ENCODE assay signal across 16 cellular contexts in the genomic region with DNA sequence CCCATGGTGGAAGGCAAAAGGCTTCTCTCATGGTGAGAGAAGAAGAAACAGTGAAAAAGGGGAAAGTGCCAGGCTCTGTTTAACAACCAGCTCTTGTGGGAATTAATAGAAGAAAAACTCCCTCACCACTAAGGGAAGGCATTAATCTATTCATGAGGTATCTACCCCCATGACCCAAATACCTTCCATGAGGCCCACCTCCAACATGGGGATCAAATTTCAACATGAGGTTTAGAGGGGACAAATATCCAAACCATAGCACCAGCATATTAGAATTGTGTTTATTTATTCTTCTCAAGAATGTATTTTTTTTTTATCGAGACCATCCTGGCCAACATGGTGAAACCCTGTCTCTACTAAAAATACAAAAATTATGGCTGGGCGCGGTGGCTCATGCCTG. TPM values are rescaled to one million over a fixed set of nuclear protein-coding genes. Genes with fewer than 3 reads are reported as not detected.
DNase-seq lines count a peak whose midpoint lies in the region; ATAC-seq and TF ChIP-seq lines count a peak whose summit lies in the region.
"Had no signal": no experiment of that assay in that cellular context is flagged by ENCODE, and none has a peak within 500 bp of the region (broad histone marks: within the 10 kb centered on the region; RNA-seq: fewer than 3 reads in every experiment).

No MANE protein-coding gene starts in this region.

- no peaks in the 10 kb centered on the region for H3K27me3 Mint-ChIP-seq in CD4-positive, alpha-beta T cell
- H3K27me3 Mint-ChIP-seq in GM23338 (ENCODE audit: insufficient read depth, low read depth, poor library complexity), result peaks cover 12% of the 10 kb centered on the region
- H3K27me3 Mint-ChIP-seq in stimulated activated memory B cell treated with anti-CD40 and anti-IgM and Interleukin-4, amounts not matched to agents 10 μg/mL and 1 μg/mL and 100 μg/mL, for 72 hours, result no peaks in the 10 kb centered on the region

- H3K27me3 ChIP-seq in CD4-positive, alpha-beta T cell (ENCODE audit: control insufficient read depth, insufficient read depth, low read length), result no peaks in the 10 kb centered on the region
- H3K27me3 ChIP-seq in GM23338 (ENCODE audit: insufficient read depth), result no peaks in the 10 kb centered on the region
- H3K27me3 ChIP-seq in gastrocnemius medialis, result no peaks in the 10 kb centered on the region
- H3K27me3 ChIP-seq: BE2C had no signal

- ATAC-seq in CD4-positive, alpha-beta T cell (ENCODE audit: poor library complexity), result no peak
- no peak for ATAC-seq in GM23338
- ATAC-seq in gastrocnemius medialis, result peak in 1 of 2 donors; percentile 4
- ATAC-seq in stimulated activated memory B cell treated with anti-CD40 and anti-IgM and Interleukin-4, amounts not matched to agents 10 μg/mL and 1 μg/mL and 100 μg/mL, for 72 hours, result no peak
- no peak for ATAC-seq in HG03196 (IDR thresholded peaks at IDR 0.05; ENCODE audit: unreplicated experiment)
- ATAC-seq: A549; CD8-positive, alpha-beta T cell had no signal

- H3K9me3 ChIP-seq in CD4-positive, alpha-beta T cell (ENCODE audit: control insufficient read depth, low read length), result no peaks in the 10 kb centered on the region
- H3K9me3 ChIP-seq in gastrocnemius medialis, result no peaks in the 10 kb centered on the region
- H3K9me3 ChIP-seq: A549, BE2C had no signal

- H3K27ac Mint-ChIP-seq in CD4-positive, alpha-beta T cell, result no peak overlapping the region
- no peak overlapping the region for H3K27ac Mint-ChIP-seq in GM23338
- no peak overlapping the region for H3K27ac Mint-ChIP-seq in stimulated activated memory B cell treated with anti-CD40 and anti-IgM and Interleukin-4, amounts not matched to agents 10 μg/mL and 1 μg/mL and 100 μg/mL, for 72 hours
- H3K27ac Mint-ChIP-seq: CD8-positive, alpha-beta T cell; H9 had no signal

- H3K4me1 ChIP-seq in GM23338 (ENCODE audit: insufficient read depth), result peaks cover 6% of the 10 kb centered on the region; the same call in 1 of the 2 replicates
- peaks cover 18 to 22% of the 10 kb centered on the region in 2 donors for H3K4me1 ChIP-seq in gastrocnemius medialis
- H3K4me1 ChIP-seq: BE2C had no signal

- H3K27ac ChIP-seq in CD4-positive, alpha-beta T cell (ENCODE audit: low read depth, low read length), result no peak overlapping the region
- no peak overlapping the region for H3K27ac ChIP-seq in GM23338 (ENCODE audit: low read depth)
- peak overlapping the region; percentile 4 to 72 (median 56) for H3K27ac ChIP-seq in gastrocnemius medialis
- H3K27ac ChIP-seq: A549, C4-2B, GM23248 had no signal

- H3K4me3 ChIP-seq in GM23338 (no peak overlapping the region), gastrocnemius medialis (no peak overlapping the region)
- H3K4me3 ChIP-seq: A549, GM23248 had no signal

- H3K4me3 Mint-ChIP-seq in CD4-positive, alpha-beta T cell, result peak overlapping the region; percentile 11
- no peak overlapping the region for H3K4me3 Mint-ChIP-seq in GM23338
- no peak overlapping the region for H3K4me3 Mint-ChIP-seq in stimulated activated memory B cell treated with anti-CD40 and anti-IgM and Interleukin-4, amounts not matched to agents 10 μg/mL and 1 μg/mL and 100 μg/mL, for 72 hours
- H3K4me3 Mint-ChIP-seq: CD8-positive, alpha-beta T cell; H9 had no signal

- peak overlapping the region; percentile 28; the same call in 1 of the 2 replicates for H3K4me2 ChIP-seq in GM23338
- H3K4me2 ChIP-seq: A549 had no signal

- in situ Hi-C loops in gastrocnemius medialis (cut with MboI; ENCODE audit: low sequenced_read_pairs in 4 of 4), result no loop called here

- H3K36me3 Mint-ChIP-seq in CD4-positive, alpha-beta T cell (ENCODE audit: low read depth), result peaks cover 9% of the 10 kb centered on the region
- H3K36me3 Mint-ChIP-seq in GM23338 (ENCODE audit: low read depth), result peaks cover 7% of the 10 kb centered on the region; the same call in 1 of the 3 replicates
- H3K36me3 Mint-ChIP-seq in stimulated activated memory B cell treated with anti-CD40 and anti-IgM and Interleukin-4, amounts not matched to agents 10 μg/mL and 1 μg/mL and 100 μg/mL, for 72 hours, result peaks cover 8% of the 10 kb centered on the region

- H3K79me2 ChIP-seq in GM23338 (replicated peaks; ENCODE audit: insufficient read depth), result no peaks in the 10 kb centered on the region

- intact Hi-C loops in CD4-positive, alpha-beta T cell (cut with DNase I, micrococcal nuclease), result no loop called here
- intact Hi-C loops in gastrocnemius medialis (cut with DNase I; ENCODE audit: low total_unique reads), result loop anchor here (2.0 kb wide), 1 partner anchor 52 kb away; no protein-coding TSS in a partner anchor

- H4K20me1 ChIP-seq in GM23338 (replicated peaks; ENCODE audit: insufficient read depth), result no peaks in the 10 kb centered on the region

- H3K36me3 ChIP-seq in GM23338 (ENCODE audit: insufficient read depth) (no peaks in the 10 kb centered on the region), gastrocnemius medialis (no peaks in the 10 kb centered on the region)
- H3K36me3 ChIP-seq: BE2C had no signal

- POLR2A ChIA-PET in CD4-positive, alpha-beta T cell (lab: Charles Lee), result no interaction called here

- DNase-seq in CD4-positive, alpha-beta T cell, result no peak
- DNase-seq in GM23338 (ENCODE audit: low spot score), result no peak
- peak; percentile 90 for DNase-seq in fibroblast of gingiva (ENCODE audit: low read depth)
- DNase-seq in gastrocnemius medialis, result no peak
- DNase-seq: BE2C; CD8-positive, alpha-beta T cell; COR-L47; DMS153; DMS79 treated with DMSO at 0.1 percent for 48 hours; EL; GM23248; H9 had no signal

- no peaks in the 10 kb centered on the region for H3K9me2 ChIP-seq in GM23338 (ENCODE audit: insufficient read depth)

- TF ChIP-seq CTCF in CD4-positive, alpha-beta T cell (IDR thresholded peaks at IDR 0.05), result no peak
- no peak for TF ChIP-seq CTCF in GM23338 (conservative IDR thresholded peaks at IDR 0.05; ENCODE audit: low read depth in 2 of 2)
- TF ChIP-seq CTCF in gastrocnemius medialis (IDR thresholded peaks at IDR 0.05 in 4 of 5, conservative IDR thresholded peaks at IDR 0.05 in 1 of 5), result no peak

- no peaks in the 10 kb centered on the region for H3K9me3 Mint-ChIP-seq in CD4-positive, alpha-beta T cell
- peaks cover 13% of the 10 kb centered on the region for H3K9me3 Mint-ChIP-seq in GM23338
- no peaks in the 10 kb centered on the region for H3K9me3 Mint-ChIP-seq in stimulated activated memory B cell treated with anti-CD40 and anti-IgM and Interleukin-4, amounts not matched to agents 10 μg/mL and 1 μg/mL and 100 μg/mL, for 72 hours
- H3K9me3 Mint-ChIP-seq: CD8-positive, alpha-beta T cell; H9 had no signal

- H2AFZ ChIP-seq in GM23338, result no peak overlapping the region
- H2AFZ ChIP-seq: GM23248 had no signal

- peaks cover 4% of the 10 kb centered on the region; the same call in 1 of the 2 replicates for H3F3A ChIP-seq in GM23338 (replicated peaks; ENCODE audit: low read depth)

- CTCF ChIA-PET in CD4-positive, alpha-beta T cell (lab: Charles Lee), result no interaction called here

- TF ChIP-seq POLR2A in gastrocnemius medialis (IDR thresholded peaks at IDR 0.05), result no peak

- peaks cover 35% of the 10 kb centered on the region for H3K4me1 Mint-ChIP-seq in CD4-positive, alpha-beta T cell (ENCODE audit: low read depth)
- peaks cover 11% of the 10 kb centered on the region for H3K4me1 Mint-ChIP-seq in GM23338
- peaks cover 22% of the 10 kb centered on the region for H3K4me1 Mint-ChIP-seq in stimulated activated memory B cell treated with anti-CD40 and anti-IgM and Interleukin-4, amounts not matched to agents 10 μg/mL and 1 μg/mL and 100 μg/mL, for 72 hours

TF ChIP-seq in GM23338, 12 proteins besides CTCF, POLR2A, EP300 and RAD21 (continues in another document):
- TF ChIP-seq JUNB (IDR thresholded peaks at IDR 0.05; ENCODE audit: unreplicated experiment) (no peak), CREB1 (CRISPR knock-in tag; IDR thresholded peaks at IDR 0.05; ENCODE audit: low read depth) (no peak), EZH2phosphoT487 (IDR thresholded peaks at IDR 0.05; ENCODE audit: unreplicated experiment) (no peak), POLR2AphosphoS5 (IDR thresholded peaks at IDR 0.05; ENCODE audit: low read depth) (no peak), ZNF331 (CRISPR knock-in tag; IDR thresholded peaks at IDR 0.05; ENCODE audit: low read depth) (no peak)

RNA-seq across cellular contexts. Expression of gene CFLAR, which starts 4.9 kb away (rescaled TPM):
- 100 to 1,000 TPM; 178 to 181 TPM for total RNA-seq in CD4-positive, alpha-beta T cell
- total RNA-seq in GM23338 (2014; rRNA removed; shearing (Covaris generic)), result 15.1 and 16.2 TPM in 2 replicates
- 10.0 and 10.1 TPM in 2 replicates for polyA plus RNA-seq in GM23338 (2016; fragmentation: Nextera tagmentation; extraction: Ambion mirVana)
- total RNA-seq in gastrocnemius medialis, result 100 to 1,000 TPM; 298 to 491 (median 352) TPM

RNA-seq across cellular contexts. Expression of gene NDUFB3, which starts 39.3 kb away (rescaled TPM):
- total RNA-seq in CD4-positive, alpha-beta T cell, result 10 to 100 TPM; 10.1 to 13.6 TPM
- 34.3 and 35.6 TPM in 2 replicates for total RNA-seq in GM23338 (2014; rRNA removed; shearing (Covaris generic))
- 199 and 230 TPM in 2 replicates for polyA plus RNA-seq in GM23338 (2016; fragmentation: Nextera tagmentation; extraction: Ambion mirVana)
- 100 to 1,000 TPM; 107 to 146 (median 135) TPM for total RNA-seq in gastrocnemius medialis

RNA-seq across cellular contexts. Expression of gene HYCC2, which starts 39.6 kb away (rescaled TPM):
- total RNA-seq in CD4-positive, alpha-beta T cell, result 10 to 100 TPM; 29.2 to 30.7 TPM
- total RNA-seq in GM23338 (2014; rRNA removed; shearing (Covaris generic)), result 4.8 and 5.5 TPM in 2 replicates
- 2.2 and 2.4 TPM in 2 replicates for polyA plus RNA-seq in GM23338 (2016; fragmentation: Nextera tagmentation; extraction: Ambion mirVana)
- total RNA-seq in gastrocnemius medialis, result 10 to 100 TPM in 1 of 4 donors, 1 to 10 TPM in 3; 2.3 to 12.5 (median 3.5) TPM

Comparison
In these comparisons a context has a peak if more than half of its experiments do, and no peak if none do; other contexts are left out.
1. H3K27ac ChIP-seq: peak in gastrocnemius medialis (4 of 4); none in CD4-positive, alpha-beta T cell (single experiment) and GM23338 (single experiment).
2. RNA of gene CFLAR, which starts 4.9 kb away (total RNA-seq): 298 to 491 TPM in gastrocnemius medialis and 178 to 181 TPM in CD4-positive, alpha-beta T cell; 15.1 to 16.2 TPM in GM23338; every median in the first group is over 10 times any median in the second.